ENCODE assay signal across 13 cellular contexts in genomic region chr7:80997841-80998240, GRCh38.
"Had no signal": no experiment of that assay in that cellular context is flagged by ENCODE, and none has a peak within 500 bp of the region (broad histone marks: within the 10 kb centered on the region; RNA-seq: fewer than 3 reads in every experiment).

No MANE protein-coding gene starts in this region.

- H3K27me3 ChIP-seq: transverse colon had no signal

- H3K4me3 ChIP-seq: coronary artery, prostate gland, transverse colon had no signal

- H3K27ac ChIP-seq: coronary artery, prostate gland, transverse colon had no signal

- H3K4me1 ChIP-seq: prostate gland, transverse colon had no signal

- DNase-seq: activated CD4-positive, alpha-beta T cell treated with anti-CD3 and anti-CD28 coated beads for 1 hour; activated CD4-positive, alpha-beta T cell treated with anti-CD3 and anti-CD28 coated beads, Interleukin-2, amount 50 U/mL, for 4 hours; activated naive CD4-positive, alpha-beta T cell treated with anti-CD3 and anti-CD28 coated beads, Interleukin-2, amount 10 ng/mL, durations not matched to agents 7 days and 5 days; hippocampal formation; midbrain; stimulated activated naive CD8-positive, alpha-beta T cell treated with anti-CD3 and anti-CD28 coated beads, Interleukin-15, Interleukin-2, amounts not matched to agents 100 U/mL and 50 U/mL, for 24 hours; T1000; transverse colon had no signal

- H3K9me3 ChIP-seq: prostate gland, transverse colon had no signal

- H3K36me3 ChIP-seq: prostate gland, transverse colon had no signal

- ATAC-seq: esophagus mucosa; left lobe of liver; sciatic nerve; stimulated activated naive CD8-positive, alpha-beta T cell treated with anti-CD3 and anti-CD28 coated beads, Interleukin-15, Interleukin-2, amounts not matched to agents 100 U/mL and 50 U/mL, for 24 hours had no signal
